24 cellular contexts compared by ENCODE assay signal in the genomic region with DNA sequence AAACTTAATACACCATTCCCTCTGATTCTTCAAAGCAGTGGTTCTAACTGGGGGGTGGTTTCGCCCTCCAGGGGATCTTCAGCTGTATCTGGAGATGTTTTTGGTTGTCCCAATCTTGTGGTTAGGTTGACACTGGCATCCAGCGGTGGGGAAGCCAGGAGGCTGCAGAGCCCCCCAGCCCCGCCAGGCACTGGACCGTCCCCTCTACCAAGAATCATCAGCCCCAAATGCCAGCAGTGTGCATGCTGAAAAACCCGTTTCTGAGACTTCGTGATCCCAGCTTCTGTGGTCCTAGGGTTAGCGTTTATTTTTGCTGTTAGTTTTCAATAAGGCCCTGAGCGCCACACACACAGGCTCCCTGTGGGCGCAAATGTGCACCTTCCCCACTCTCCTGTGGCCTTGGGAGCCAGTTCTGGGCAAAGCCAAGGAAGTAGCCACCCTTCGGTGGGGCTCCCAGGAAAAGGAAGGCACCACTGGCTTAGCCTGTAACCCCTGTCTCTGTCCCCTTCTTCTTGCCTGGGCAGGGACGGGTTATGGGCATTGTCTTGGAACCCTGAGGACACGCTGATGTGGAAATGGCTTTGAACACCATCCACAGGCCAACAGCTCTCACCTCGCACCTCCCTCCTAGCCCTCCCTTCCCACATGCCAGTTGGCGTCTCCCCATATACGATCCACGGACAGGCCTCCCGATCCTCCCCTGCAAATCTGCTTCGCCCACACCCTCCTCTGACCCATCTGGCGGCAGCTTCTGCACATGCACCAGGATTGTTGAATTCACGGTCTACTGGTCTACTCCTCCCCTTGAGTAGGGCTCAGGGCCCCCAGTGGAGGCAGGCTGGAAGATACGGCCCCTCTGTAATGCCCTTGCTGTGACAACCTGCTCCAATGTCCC.
"Had no signal": no experiment of that assay in that cellular context is flagged by ENCODE, and none has a peak within 500 bp of the region (broad histone marks: within the 10 kb centered on the region; RNA-seq: fewer than 3 reads in every experiment).

No MANE protein-coding gene starts in this region.

- H3K36me3 Mint-ChIP-seq: activated naive CD4-positive, alpha-beta T cell treated with anti-CD3 and anti-CD28 coated beads, Interleukin-2, amount 50 U/mL, for 24 hours; WTC11 had no signal

- H3K4me3 ChIP-seq: K562 had no signal

- H3K27ac Mint-ChIP-seq: activated CD8-positive, alpha-beta T cell treated with anti-CD3 and anti-CD28 coated beads, Interleukin-2, amount 10 ng/mL, durations not matched to agents 7 days and 5 days; activated naive CD4-positive, alpha-beta T cell treated with anti-CD3 and anti-CD28 coated beads, Interleukin-2, amount 50 U/mL, for 24 hours; T-helper 1 cell treated with Interleukin-12 subunit alpha and Interleukin-12 subunit beta and Interleukin-4 antibody, amounts not matched to agents 30 μg/mL and 1 μg/mL, for 36 hours; WTC11 had no signal

- H3K9me3 Mint-ChIP-seq: activated naive CD4-positive, alpha-beta T cell treated with anti-CD3 and anti-CD28 coated beads, Interleukin-2, amount 50 U/mL, for 24 hours; T-helper 1 cell treated with Interleukin-12 subunit alpha and Interleukin-12 subunit beta and Interleukin-4 antibody, amounts not matched to agents 30 μg/mL and 1 μg/mL, for 36 hours had no signal

- ATAC-seq: activated CD8-positive, alpha-beta T cell treated with anti-CD3 and anti-CD28 coated beads, Interleukin-2, amount 10 ng/mL, durations not matched to agents 7 days and 5 days; K562; WTC11 had no signal

- H3K4me1 Mint-ChIP-seq: activated naive CD4-positive, alpha-beta T cell treated with anti-CD3 and anti-CD28 coated beads, Interleukin-2, amount 50 U/mL, for 24 hours; WTC11 had no signal

- FAIRE-seq: K562 had no signal

- H3K27ac ChIP-seq: RWPE1 had no signal

- H3K4me3 Mint-ChIP-seq: activated CD8-positive, alpha-beta T cell treated with anti-CD3 and anti-CD28 coated beads, Interleukin-2, amount 10 ng/mL, durations not matched to agents 7 days and 5 days; activated naive CD4-positive, alpha-beta T cell treated with anti-CD3 and anti-CD28 coated beads, Interleukin-2, amount 50 U/mL, for 24 hours; T-helper 1 cell treated with Interleukin-12 subunit alpha and Interleukin-12 subunit beta and Interleukin-4 antibody, amounts not matched to agents 30 μg/mL and 1 μg/mL, for 36 hours; WTC11 had no signal

- DNase-seq: activated CD4-positive, alpha-beta T cell treated with anti-CD3 and anti-CD28 coated beads for 48 hours; activated CD4-positive, alpha-beta T cell treated with anti-CD3 and anti-CD28 coated beads, Interleukin-2, amount 50 U/mL, for 4 hours; activated CD4-positive, CD25-positive, alpha-beta regulatory T cell treated with anti-CD3 and anti-CD28 coated beads, Interleukin-2, amount 50 U/mL, for 72 hours; activated CD8-positive, alpha-beta memory T cell treated with anti-CD3 and anti-CD28 coated beads, Interleukin-2, amount 50 U/mL, for 48 hours; activated CD8-positive, alpha-beta T cell treated with anti-CD3 and anti-CD28 coated beads, Interleukin-2, amount 10 ng/mL, durations not matched to agents 7 days and 5 days; activated naive CD4-positive, alpha-beta T cell; activated T-cell treated with anti-CD3 and anti-CD28 coated beads, Interleukin-2, amount 50 U/mL, for 1 hour; aorta; Karpas-422; MM.1S; NCI-H1105 treated with DMSO at 0.1 percent for 48 hours; NCI-H1436 treated with DMSO at 0.1 percent for 48 hours; NCI-H187; NCI-H2081 treated with DMSO at 0.1 percent for 48 hours; NCI-H2227 treated with DMSO at 0.1 percent for 48 hours; NCI-H446 treated with DMSO at 0.1 percent for 48 hours; NCI-H526 treated with DMSO at 0.1 percent for 48 hours; NCI-H82; SHP77 had no signal
